In genomic region chr2:7574385-7574784, GRCh38 we compare ENCODE assay signal across 27 cellular contexts.
DNase-seq lines count a peak whose midpoint lies in the region; FAIRE-seq and TF ChIP-seq lines count a peak whose summit lies in the region.
"Had no signal": no experiment of that assay in that cellular context is flagged by ENCODE, and none has a peak within 500 bp of the region (broad histone marks: within the 10 kb centered on the region; RNA-seq: fewer than 3 reads in every experiment).

No MANE protein-coding gene starts in this region.

- peak overlapping the region; percentile 80 for H2AFZ ChIP-seq in neural progenitor cell (replicated peaks)

- H3K36me3 Mint-ChIP-seq in activated CD4-positive, alpha-beta T cell treated with anti-CD3 and anti-CD28 coated beads, Interleukin-2, amount 10 ng/mL, durations not matched to agents 24 days and 14 days (ENCODE audit: low read depth) = peaks cover 27% of the 10 kb centered on the region
- H3K36me3 Mint-ChIP-seq in nephron progenitor cell (ENCODE audit: low read depth) (peaks cover 38% of the 10 kb centered on the region), neural progenitor cell (no peaks in the 10 kb centered on the region)

- H3K27me3 ChIP-seq in neural progenitor cell = no peaks in the 10 kb centered on the region
- H3K27me3 ChIP-seq: BLaER1 treated with 17β-estradiol and CSF1 and Interleukin-3, amounts not matched to agents 10 nM and 100 nM had no signal

- DNase-seq in activated CD4-positive, alpha-beta T cell treated with anti-CD3 and anti-CD28 coated beads, Interleukin-2, amount 10 ng/mL, durations not matched to agents 24 days and 14 days = peak; percentile 46
- DNase-seq in activated CD4-positive, alpha-beta T cell treated with anti-CD3 and anti-CD28 coated beads, Interleukin-2, amount 50 U/mL, for 4 hours = no peak
- no peak for DNase-seq in nephron progenitor cell
- DNase-seq in neural progenitor cell (ENCODE audit: low spot score) = no peak
- no peak for DNase-seq in midbrain (lab: John Stamatoyannopoulos, UW)
- no peak for DNase-seq in activated gamma-delta T cell (lab: John Stamatoyannopoulos, UW)
- DNase-seq in D721Med (ENCODE audit: insufficient read length, low spot score) = no peak
- DNase-seq: AML-193; Caco-2; Calu3; CD4-positive, alpha-beta T cell; CD8-positive, alpha-beta T cell; DMS 273 treated with DMSO at 0.1 percent for 48 hours; DMS153; DMS53; DMS79; DND-41; EL; GDM1 had no signal

- H3K79me2 ChIP-seq in neural progenitor cell (ENCODE audit: low read depth) = no peaks in the 10 kb centered on the region

- peaks cover 29% of the 10 kb centered on the region for H3K4me1 ChIP-seq in neural progenitor cell
- H3K4me1 ChIP-seq: A549; BLaER1 treated with 17β-estradiol and CSF1 and Interleukin-3, amounts not matched to agents 10 nM and 100 nM; Caco-2 had no signal

- no peaks in the 10 kb centered on the region for H3K36me3 ChIP-seq in neural progenitor cell
- H3K36me3 ChIP-seq: BLaER1 treated with 17β-estradiol and CSF1 and Interleukin-3, amounts not matched to agents 10 nM and 100 nM had no signal

- no peaks in the 10 kb centered on the region for H3K27me3 Mint-ChIP-seq in activated CD4-positive, alpha-beta T cell treated with anti-CD3 and anti-CD28 coated beads, Interleukin-2, amount 10 ng/mL, durations not matched to agents 24 days and 14 days
- H3K27me3 Mint-ChIP-seq in nephron progenitor cell (ENCODE audit: low read depth, poor library complexity) = peaks cover 3% of the 10 kb centered on the region
- H3K27me3 Mint-ChIP-seq in neural progenitor cell (ENCODE audit: insufficient read depth, low read depth) = peaks cover under 1% of the 10 kb centered on the region
- H3K27me3 Mint-ChIP-seq: CD4-positive, alpha-beta T cell had no signal

- H3K4me2 ChIP-seq in neural progenitor cell = no peak overlapping the region
- H3K4me2 ChIP-seq: A549; BLaER1 treated with 17β-estradiol and CSF1 and Interleukin-3, amounts not matched to agents 10 nM and 100 nM had no signal

- H3K9ac ChIP-seq in neural progenitor cell = no peak overlapping the region
- H3K9ac ChIP-seq: BLaER1 treated with 17β-estradiol and CSF1 and Interleukin-3, amounts not matched to agents 10 nM and 100 nM had no signal

- intact Hi-C loops in activated CD4-positive, alpha-beta T cell treated with anti-CD3 and anti-CD28 coated beads, Interleukin-2, amount 10 ng/mL, durations not matched to agents 24 days and 14 days (cut with micrococcal nuclease) = no loop called here

- no peaks in the 10 kb centered on the region for H4K20me1 ChIP-seq in neural progenitor cell (ENCODE audit: low read depth)
- H4K20me1 ChIP-seq: BLaER1 treated with 17β-estradiol and CSF1 and Interleukin-3, amounts not matched to agents 10 nM and 100 nM had no signal

- H3K4me1 Mint-ChIP-seq in activated CD4-positive, alpha-beta T cell treated with anti-CD3 and anti-CD28 coated beads, Interleukin-2, amount 10 ng/mL, durations not matched to agents 24 days and 14 days = peaks cover 37% of the 10 kb centered on the region
- H3K4me1 Mint-ChIP-seq in nephron progenitor cell (peaks cover 2% of the 10 kb centered on the region), neural progenitor cell (peaks cover 21% of the 10 kb centered on the region)
- H3K4me1 Mint-ChIP-seq: B cell had no signal

- no peak overlapping the region for H3K4me3 Mint-ChIP-seq in activated CD4-positive, alpha-beta T cell treated with anti-CD3 and anti-CD28 coated beads, Interleukin-2, amount 10 ng/mL, durations not matched to agents 24 days and 14 days
- H3K4me3 Mint-ChIP-seq in nephron progenitor cell (no peak overlapping the region), neural progenitor cell (no peak overlapping the region)
- H3K4me3 Mint-ChIP-seq: B cell; CD4-positive, alpha-beta T cell; CD8-positive, alpha-beta T cell had no signal

- no peak for FAIRE-seq in D721Med (lab: Jason Lieb, UNC)
- FAIRE-seq: A549, GM12878, GM12892, GM18507 had no signal

- peaks cover 9% of the 10 kb centered on the region for H3K9me3 ChIP-seq in neural progenitor cell (ENCODE audit: low read depth)

- no peak for TF ChIP-seq CTCF in nephron progenitor cell (IDR thresholded peaks at IDR 0.05)
- TF ChIP-seq CTCF in neural progenitor cell (IDR thresholded peaks at IDR 0.05) = no peak
- no peak for TF ChIP-seq CTCF in D721Med (IDR thresholded peaks at IDR 0.05; ENCODE audit: insufficient read depth, missing control alignments)

- H3K9me3 Mint-ChIP-seq in activated CD4-positive, alpha-beta T cell treated with anti-CD3 and anti-CD28 coated beads, Interleukin-2, amount 10 ng/mL, durations not matched to agents 24 days and 14 days = peaks cover 40% of the 10 kb centered on the region
- H3K9me3 Mint-ChIP-seq in nephron progenitor cell = peaks cover 50% of the 10 kb centered on the region
- H3K9me3 Mint-ChIP-seq in neural progenitor cell = peaks cover 19% of the 10 kb centered on the region

- peaks cover 16% of the 10 kb centered on the region for H3F3A ChIP-seq in neural progenitor cell (ENCODE audit: low read depth)

- no peak overlapping the region for H3K27ac Mint-ChIP-seq in activated CD4-positive, alpha-beta T cell treated with anti-CD3 and anti-CD28 coated beads, Interleukin-2, amount 10 ng/mL, durations not matched to agents 24 days and 14 days
- peak overlapping the region; percentile 15 for H3K27ac Mint-ChIP-seq in nephron progenitor cell
- no peak overlapping the region for H3K27ac Mint-ChIP-seq in neural progenitor cell
- H3K27ac Mint-ChIP-seq: B cell; CD4-positive, alpha-beta T cell; CD8-positive, alpha-beta T cell had no signal

- H3K27ac ChIP-seq in neural progenitor cell = no peak overlapping the region
- H3K27ac ChIP-seq: 22Rv1; A549; BLaER1 treated with 17β-estradiol and CSF1 and Interleukin-3, amounts not matched to agents 10 nM and 100 nM; C4-2B had no signal

- H3K4me3 ChIP-seq in neural progenitor cell = no peak overlapping the region
- H3K4me3 ChIP-seq: A549; BLaER1 treated with 17β-estradiol and CSF1 and Interleukin-3, amounts not matched to agents 10 nM and 100 nM; GM12878 had no signal
